1 cellular context compared by ENCODE assay signal in genomic region chr14:64879635-64880381, GRCh38.
TF ChIP-seq lines count a peak whose summit lies in the region.

TSS of gene SPTB (minus strand) at chr14:64879907. CDS start at chr14:64823094, 56,813 bp downstream.

TF ChIP-seq in GM12878, 131 proteins besides CTCF, POLR2A, EP300 and RAD21 (continued from another document):
- TF ChIP-seq PKNOX1 (IDR thresholded peaks at IDR 0.05) (peak; percentile 32; the same call in 1 of the 2 replicates), CREM (IDR thresholded peaks at IDR 0.05; ENCODE audit: low read depth) (no peak), E2F4 (IDR thresholded peaks at IDR 0.05; ENCODE audit: low read depth, low read length) (no peak), HDAC6 (IDR thresholded peaks at IDR 0.05; ENCODE audit: unreplicated experiment) (peak; percentile 68), ZBED1 (IDR thresholded peaks at IDR 0.05; ENCODE audit: borderline replicate concordance) (no peak), NR2F1 (conservative IDR thresholded peaks at IDR 0.05) (no peak), TARDBP (IDR thresholded peaks at IDR 0.05; ENCODE audit: borderline replicate concordance) (no peak), RUNX3 (IDR thresholded peaks at IDR 0.05; ENCODE audit: low read length) (no peak), PBX3 (IDR thresholded peaks at IDR 0.05; ENCODE audit: insufficient replicate concordance, low read depth, low read length) (peak; percentile 36), WRNIP1 (IDR thresholded peaks at IDR 0.05; ENCODE audit: borderline replicate concordance, low read depth, low read length) (no peak), ZSCAN29 (IDR thresholded peaks at IDR 0.05) (no peak), ETV6 (conservative IDR thresholded peaks at IDR 0.05 in 1 of 2, IDR thresholded peaks at IDR 0.05 in 1 of 2; ENCODE audit: borderline replicate concordance in 1 of 2, low read depth in 1 of 2) (no peak), SIN3A (IDR thresholded peaks at IDR 0.05; ENCODE audit: low read depth, low read length) (no peak), STAT3 (IDR thresholded peaks at IDR 0.05; ENCODE audit: low read depth, low read length) (no peak), KLF5 (IDR thresholded peaks at IDR 0.05; ENCODE audit: partially characterized antibody) (no peak)
TF ChIP-seq in GM12878: peak in this region for 4.
